In the genomic region with DNA sequence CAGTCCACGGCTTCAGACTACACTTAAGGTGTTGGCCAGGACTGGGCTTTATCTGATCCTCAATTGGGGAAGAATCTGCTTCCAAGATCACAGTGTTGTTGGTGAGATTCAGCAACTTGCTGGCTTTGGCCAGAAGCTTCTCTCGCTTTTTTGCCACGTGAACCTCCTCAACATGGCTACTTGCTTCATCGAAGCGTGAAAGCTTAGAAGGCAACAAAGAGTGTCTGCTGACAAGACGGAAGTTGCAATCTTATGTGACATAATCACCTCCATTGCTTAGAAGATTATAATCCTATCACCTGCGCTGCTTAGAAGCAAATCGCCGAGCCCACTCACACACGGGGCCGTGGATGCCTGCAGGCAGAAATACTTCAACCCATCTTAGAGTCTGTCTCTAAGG, we compare ENCODE assay signal across 1 cellular context.
TF ChIP-seq lines count a peak whose summit lies in the region.

No MANE protein-coding gene starts in this region.

TF ChIP-seq in H1, 55 proteins besides CTCF, POLR2A, EP300 and RAD21:
- no peak for TF ChIP-seq SIRT6 (IDR thresholded peaks at IDR 0.05; ENCODE audit: low read length)
